2 cellular contexts compared by ENCODE assay signal in genomic region chr6:32885698-32886286, GRCh38.
TF ChIP-seq lines count a peak whose summit lies in the region.

No MANE protein-coding gene starts in this region.

TF ChIP-seq in IMR-90, 13 proteins besides CTCF, POLR2A, EP300 and RAD21:
- peak; percentile 74 for TF ChIP-seq SMC3 (IDR thresholded peaks at IDR 0.05; ENCODE audit: low read depth, low read length)
- no peak for TF ChIP-seq MAFK (IDR thresholded peaks at IDR 0.05; ENCODE audit: low read depth, low read length)
TF ChIP-seq in IMR-90: peak in this region for 1.

TF ChIP-seq in liver, 16 proteins besides CTCF, POLR2A, EP300 and RAD21:
- TF ChIP-seq SP1 (IDR thresholded peaks at IDR 0.05) = no peak
- no peak for TF ChIP-seq HNF4A (conservative IDR thresholded peaks at IDR 0.05)
- TF ChIP-seq, protein P1, sequence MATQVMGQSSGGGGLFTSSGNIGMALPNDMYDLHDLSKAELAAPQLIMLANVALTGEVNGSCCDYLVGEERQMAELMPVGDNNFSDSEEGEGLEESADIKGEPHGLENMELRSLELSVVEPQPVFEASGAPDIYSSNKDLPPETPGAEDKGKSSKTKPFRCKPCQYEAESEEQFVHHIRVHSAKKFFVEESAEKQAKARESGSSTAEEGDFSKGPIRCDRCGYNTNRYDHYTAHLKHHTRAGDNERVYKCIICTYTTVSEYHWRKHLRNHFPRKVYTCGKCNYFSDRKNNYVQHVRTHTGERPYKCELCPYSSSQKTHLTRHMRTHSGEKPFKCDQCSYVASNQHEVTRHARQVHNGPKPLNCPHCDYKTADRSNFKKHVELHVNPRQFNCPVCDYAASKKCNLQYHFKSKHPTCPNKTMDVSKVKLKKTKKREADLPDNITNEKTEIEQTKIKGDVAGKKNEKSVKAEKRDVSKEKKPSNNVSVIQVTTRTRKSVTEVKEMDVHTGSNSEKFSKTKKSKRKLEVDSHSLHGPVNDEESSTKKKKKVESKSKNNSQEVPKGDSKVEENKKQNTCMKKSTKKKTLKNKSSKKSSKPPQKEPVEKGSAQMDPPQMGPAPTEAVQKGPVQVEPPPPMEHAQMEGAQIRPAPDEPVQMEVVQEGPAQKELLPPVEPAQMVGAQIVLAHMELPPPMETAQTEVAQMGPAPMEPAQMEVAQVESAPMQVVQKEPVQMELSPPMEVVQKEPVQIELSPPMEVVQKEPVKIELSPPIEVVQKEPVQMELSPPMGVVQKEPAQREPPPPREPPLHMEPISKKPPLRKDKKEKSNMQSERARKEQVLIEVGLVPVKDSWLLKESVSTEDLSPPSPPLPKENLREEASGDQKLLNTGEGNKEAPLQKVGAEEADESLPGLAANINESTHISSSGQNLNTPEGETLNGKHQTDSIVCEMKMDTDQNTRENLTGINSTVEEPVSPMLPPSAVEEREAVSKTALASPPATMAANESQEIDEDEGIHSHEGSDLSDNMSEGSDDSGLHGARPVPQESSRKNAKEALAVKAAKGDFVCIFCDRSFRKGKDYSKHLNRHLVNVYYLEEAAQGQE (IDR thresholded peaks at IDR 0.05) = no peak
